ENCODE assay signal across 18 cellular contexts in genomic region chr20:38315290-38315966, GRCh38. TPM values are rescaled to one million over a fixed set of nuclear protein-coding genes. Genes with fewer than 3 reads are reported as not detected.
DNase-seq lines count a peak whose midpoint lies in the region; ATAC-seq, FAIRE-seq and TF ChIP-seq lines count a peak whose summit lies in the region.
"Had no signal": no experiment of that assay in that cellular context is flagged by ENCODE, and none has a peak within 500 bp of the region (broad histone marks: within the 10 kb centered on the region; RNA-seq: fewer than 3 reads in every experiment).

No MANE protein-coding gene starts in this region.

- no peak overlapping the region for H4K91ac ChIP-seq in H1 (replicated peaks; ENCODE audit: insufficient read length, low read length)

- ATAC-seq in GM21381 (IDR thresholded peaks at IDR 0.05; ENCODE audit: unreplicated experiment) = no peak
- no peak for ATAC-seq in T-helper 17 cell
- ATAC-seq: natural killer cell; stimulated activated memory B cell treated with anti-CD40 and anti-IgM and Interleukin-4, amounts not matched to agents 10 μg/mL and 1 μg/mL and 100 μg/mL, for 72 hours had no signal

- POLR2A ChIA-PET in H1 (lab: Charles Lee; ENCODE audit: partially characterized antibody) = no interaction called here

- H3K23ac ChIP-seq in H1 (ENCODE audit: insufficient read length) = no peak overlapping the region

- no peak overlapping the region for H2AFZ ChIP-seq in H1 (ENCODE audit: low read length)

- no peak overlapping the region for H2BK5ac ChIP-seq in H1 (ENCODE audit: low read depth, low read length)

- no peak for FAIRE-seq in H1 (lab: Jason Lieb, UNC)
- FAIRE-seq: G401.6 had no signal

- peaks cover 15% of the 10 kb centered on the region; the same call in 1 of the 2 replicates for H3K23me2 ChIP-seq in H1 (ENCODE audit: low read depth, low read length)

- no peaks in the 10 kb centered on the region for H3K4me1 Mint-ChIP-seq in T-helper 17 cell
- H3K4me1 Mint-ChIP-seq: activated CD4-positive, alpha-beta memory T cell treated with anti-CD3 and anti-CD28 coated beads, Interleukin-2, amount 10 ng/mL, durations not matched to agents 7 days and 5 days; IgD-negative memory B cell; immature natural killer cell; natural killer cell; stimulated activated memory B cell treated with anti-CD40 and anti-IgM and Interleukin-4, amounts not matched to agents 10 μg/mL and 1 μg/mL and 100 μg/mL, for 72 hours had no signal

- no peak overlapping the region for H2BK12ac ChIP-seq in H1 (ENCODE audit: low read depth, low read length)

- peaks cover 0 to 4% of the 10 kb centered on the region in 2 experiments for H4K20me1 ChIP-seq in H1 (replicated peaks in 1 of 2; ENCODE audit: control insufficient read depth in 1 of 2, insufficient read depth in 2 of 2, low read length in 2 of 2)

- no peaks in the 10 kb centered on the region; a peak in 1 of 4 replicates for H3K9me3 ChIP-seq in H1 (ENCODE audit: insufficient read depth in 2 of 2, low read depth in 1 of 2, low read length in 1 of 2)
- no peaks in the 10 kb centered on the region for H3K9me3 ChIP-seq in neutrophil
- H3K9me3 ChIP-seq in T-helper 17 cell (ENCODE audit: control insufficient read depth, low read length, poor library complexity, severe bottlenecking) = no peaks in the 10 kb centered on the region

- TF ChIP-seq POLR2A in H1 (IDR thresholded peaks at IDR 0.05; ENCODE audit: control extremely low read depth in 1 of 2, low read depth in 2 of 2, low read length in 2 of 2) = no peak

- TF ChIP-seq EP300 in H1 (IDR thresholded peaks at IDR 0.05; ENCODE audit: borderline replicate concordance in 1 of 2, low read depth in 2 of 2, low read length in 2 of 2) = no peak

- H3K18ac ChIP-seq in H1 (ENCODE audit: extremely low read depth, low read length) = no peak overlapping the region

- no peak overlapping the region for H2AK5ac ChIP-seq in H1 (ENCODE audit: low read depth, low read length)

- no peak overlapping the region for H3K9ac ChIP-seq in H1 (replicated peaks in 1 of 4; ENCODE audit: extremely low read depth in 1 of 4, low read depth in 3 of 4, low read length in 3 of 4)

- no peak overlapping the region for H2BK15ac ChIP-seq in H1 (ENCODE audit: low read length)

- H4K5ac ChIP-seq in H1 (ENCODE audit: insufficient read length, low read depth, low read length) = no peak overlapping the region

- H3K36me3 ChIP-seq in H1 (ENCODE audit: control insufficient read depth in 2 of 4, insufficient read depth in 4 of 4, low read length in 3 of 4) (no peaks in the 10 kb centered on the region), neutrophil (peaks cover 95% of the 10 kb centered on the region)

- H2BK120ac ChIP-seq in H1 (replicated peaks; ENCODE audit: low read depth, low read length) = no peak overlapping the region

- H3K27me3 Mint-ChIP-seq in T-helper 17 cell = peaks cover 9% of the 10 kb centered on the region

- H3K79me1 ChIP-seq in H1 (ENCODE audit: low read depth, low read length) = no peaks in the 10 kb centered on the region

- H3K4me1 ChIP-seq in H1 (replicated peaks in 1 of 4; ENCODE audit: control insufficient read depth in 3 of 4, insufficient read depth in 4 of 4, low read length in 3 of 4) (no peaks in the 10 kb centered on the region), neutrophil (ENCODE audit: control insufficient read depth in 1 of 2, insufficient read depth in 1 of 2, low read depth in 1 of 2, low read length in 1 of 2) (no peaks in the 10 kb centered on the region)

- H3K4ac ChIP-seq in H1 (replicated peaks; ENCODE audit: insufficient read length, low read depth, low read length) = no peak overlapping the region

- TF ChIP-seq CTCF in H1 (IDR thresholded peaks at IDR 0.05; ENCODE audit: control extremely low read depth in 1 of 3, insufficient read depth in 1 of 3, low read depth in 1 of 3, low read length in 3 of 3) (peak in 1 of 3 experiments; percentile 7; a peak in 1 of 4 replicates), neutrophil (IDR thresholded peaks at IDR 0.05) (no peak)

- no peak overlapping the region for H4K8ac ChIP-seq in H1 (ENCODE audit: extremely low read depth, insufficient read depth, low read length)

- WGBS in H1 (ENCODE audit: extremely low coverage in 1 of 2, insufficient coverage in 1 of 2, insufficient read length in 1 of 2, insufficient replicate concordance in 2 of 2, low coverage in 1 of 2, low lambda C conversion rate in 2 of 2, missing lambda C conversion rate in 1 of 2), 2 experiments = 75% methylated on average over 5 of the region's 5 CpGs; no CpG with 5 or more reads in 1 of the 2 experiments

- DNase-seq in DMS 273 (lab: John Stamatoyannopoulos, UW; ENCODE audit: unreplicated experiment) (peak; percentile 62), DMS 273 treated with DMSO at 0.1 percent for 48 hours (lab: John Stamatoyannopoulos, UW) (no peak), NCI-H524 treated with DMSO at 0.1 percent for 48 hours (lab: John Stamatoyannopoulos, UW) (peak; percentile 57), H1 (ENCODE audit: low read depth in 1 of 2, low spot score in 2 of 2) (no peak), T-helper 17 cell (no peak), iPS-NIHi11 (ENCODE audit: low spot score) (no peak)
- DNase-seq: activated CD4-positive, alpha-beta memory T cell treated with anti-CD3 and anti-CD28 coated beads, Interleukin-2, amount 10 ng/mL, durations not matched to agents 7 days and 5 days; activated naive CD4-positive, alpha-beta T cell treated with anti-CD3 and anti-CD28 coated beads, Interleukin-2, amount 50 U/mL, for 16 hours; effector CD4-positive, alpha-beta T cell; immature natural killer cell; natural killer cell; NCI-H226 had no signal

- H3K14ac ChIP-seq in H1 (ENCODE audit: insufficient read length) = no peak overlapping the region

- peak; percentile 14 to 33; a peak in 1 of 4 replicates for TF ChIP-seq RAD21 in H1 (IDR thresholded peaks at IDR 0.05 in 1 of 2, conservative IDR thresholded peaks at IDR 0.05 in 1 of 2; ENCODE audit: low read depth in 2 of 2, low read length in 2 of 2)

- H3K27me3 ChIP-seq in H1 (replicated peaks in 1 of 4; ENCODE audit: control insufficient read depth in 3 of 4, extremely low read depth in 1 of 4, insufficient read depth in 3 of 4, low read length in 3 of 4) = no peaks in the 10 kb centered on the region
- H3K27me3 ChIP-seq in neutrophil = no peaks in the 10 kb centered on the region

- H3K56ac ChIP-seq in H1 (replicated peaks; ENCODE audit: insufficient read length, low read depth, low read length) = no peak overlapping the region

- CTCF ChIA-PET in H1 (lab: Charles Lee; ENCODE audit: partially characterized antibody) = interaction anchor here (0.6 to 8.2 kb wide), 3 partner anchors 11 to 203 kb away, joined by 3 to 47 read pairs (median 4); partner anchors contain the start of gene BPI

- H3K4me2 ChIP-seq in H1 (ENCODE audit: insufficient read depth in 1 of 2, low read depth in 2 of 2, low read length in 2 of 2) = no peak overlapping the region

- no peak overlapping the region for H3K4me3 Mint-ChIP-seq in T-helper 17 cell
- H3K4me3 Mint-ChIP-seq: activated CD4-positive, alpha-beta memory T cell treated with anti-CD3 and anti-CD28 coated beads, Interleukin-2, amount 10 ng/mL, durations not matched to agents 7 days and 5 days; IgD-negative memory B cell; immature natural killer cell; natural killer cell; stimulated activated memory B cell treated with anti-CD40 and anti-IgM and Interleukin-4, amounts not matched to agents 10 μg/mL and 1 μg/mL and 100 μg/mL, for 72 hours had no signal

- H3K27ac ChIP-seq in H1 (ENCODE audit: low read depth, low read length) = no peak overlapping the region
- peak overlapping the region; percentile 44 for H3K27ac ChIP-seq in neutrophil
- H3K27ac ChIP-seq: 22Rv1 had no signal

- H3K4me3 ChIP-seq in H1 (ENCODE audit: extremely low read depth in 1 of 4, insufficient read depth in 2 of 4, low read depth in 3 of 4, low read length in 4 of 4) (no peak overlapping the region), neutrophil (ENCODE audit: low read depth in 1 of 2, low read length in 1 of 2) (no peak overlapping the region)

- H3K27ac Mint-ChIP-seq in T-helper 17 cell = no peak overlapping the region
- H3K27ac Mint-ChIP-seq: activated CD4-positive, alpha-beta memory T cell treated with anti-CD3 and anti-CD28 coated beads, Interleukin-2, amount 10 ng/mL, durations not matched to agents 7 days and 5 days; IgD-negative memory B cell; immature natural killer cell; natural killer cell; stimulated activated memory B cell treated with anti-CD40 and anti-IgM and Interleukin-4, amounts not matched to agents 10 μg/mL and 1 μg/mL and 100 μg/mL, for 72 hours had no signal

- no peaks in the 10 kb centered on the region for H3K79me2 ChIP-seq in H1 (ENCODE audit: control insufficient read depth in 1 of 2, insufficient read depth in 2 of 2, low read length in 2 of 2)

- no peaks in the 10 kb centered on the region for H3K36me3 Mint-ChIP-seq in T-helper 17 cell (ENCODE audit: low read depth)
- H3K36me3 Mint-ChIP-seq: IgD-negative memory B cell; immature natural killer cell; natural killer cell; stimulated activated memory B cell treated with anti-CD40 and anti-IgM and Interleukin-4, amounts not matched to agents 10 μg/mL and 1 μg/mL and 100 μg/mL, for 72 hours had no signal

- no peak overlapping the region for H2BK20ac ChIP-seq in H1 (ENCODE audit: low read length)

RNA-seq across cellular contexts. Expression of gene BPI, which starts 11.5 kb away (rescaled TPM):
- total RNA-seq in H1 (2021; fragmentation: NEBNext Ultra II Directional; extraction: Animal tissue kit (Norgen Biotek cat#: 25700)) = not detected in 2 replicates
- polyA plus RNA-seq in H1 (2011; rRNA removed) = not detected in 2 replicates
- polyA plus RNA-seq in H1 (2011; cell fraction: cytosol; rRNA removed) = not detected
- polyA plus RNA-seq in H1 (2011; cell fraction: nucleus; rRNA removed) = not detected
- not detected in 4 replicates for polyA plus RNA-seq in H1 (2012, experiment 1 of 2)
- polyA plus RNA-seq in H1 (2012, experiment 2 of 2) = not detected
- not detected for polyA plus RNA-seq in H1 (2013, experiment 1 of 2)
- not detected for polyA plus RNA-seq in H1 (2013, experiment 2 of 2)
- polyA minus RNA-seq in H1 (2011; rRNA and poly(A)+ RNA removed) = not detected in 2 replicates
- polyA minus RNA-seq in H1 (2011; cell fraction: cytosol; rRNA and poly(A)+ RNA removed) = not detected
- not detected for polyA minus RNA-seq in H1 (2011; cell fraction: nucleus; rRNA and poly(A)+ RNA removed)
- not detected for total RNA-seq in T-helper 17 cell
- total RNA-seq: activated CD4-positive, alpha-beta memory T cell treated with anti-CD3 and anti-CD28 coated beads, Interleukin-2, amount 10 ng/mL, durations not matched to agents 7 days and 5 days had no signal
- polyA plus RNA-seq: IgD-negative memory B cell, immature natural killer cell had no signal

RNA-seq across cellular contexts. Expression of gene LBP, which starts 30.9 kb away (rescaled TPM):
- total RNA-seq in H1 (2021; fragmentation: NEBNext Ultra II Directional; extraction: Animal tissue kit (Norgen Biotek cat#: 25700)) = 0.48 and 0.63 TPM in 2 replicates
- polyA plus RNA-seq in H1 (2011; rRNA removed) = 0.44 and 0.60 TPM in 2 replicates
- polyA plus RNA-seq in H1 (2011; cell fraction: cytosol; rRNA removed) = 0.37 TPM
- polyA plus RNA-seq in H1 (2011; cell fraction: nucleus; rRNA removed) = 0.61 TPM
- polyA plus RNA-seq in H1 (2012, experiment 1 of 2) = 0.35 to 0.69 TPM (median 0.57 TPM) in 4 replicates
- polyA plus RNA-seq in H1 (2012, experiment 2 of 2) = 0.29 TPM
- 0.28 TPM for polyA plus RNA-seq in H1 (2013, experiment 1 of 2)
- 0.33 TPM for polyA plus RNA-seq in H1 (2013, experiment 2 of 2)
- polyA minus RNA-seq in H1 (2011; rRNA and poly(A)+ RNA removed) = 0.37 and 1.2 TPM in 2 replicates
- not detected for polyA minus RNA-seq in H1 (2011; cell fraction: cytosol; rRNA and poly(A)+ RNA removed)
- 0.40 TPM for polyA minus RNA-seq in H1 (2011; cell fraction: nucleus; rRNA and poly(A)+ RNA removed)
- total RNA-seq in T-helper 17 cell = not detected
- total RNA-seq: activated CD4-positive, alpha-beta memory T cell treated with anti-CD3 and anti-CD28 coated beads, Interleukin-2, amount 10 ng/mL, durations not matched to agents 7 days and 5 days; natural killer cell had no signal
- polyA plus RNA-seq: IgD-negative memory B cell, immature natural killer cell had no signal

RNA-seq across cellular contexts. Expression of gene KIAA1755, which starts 54.9 kb away (rescaled TPM):
- not detected in 2 replicates for total RNA-seq in H1 (2021; fragmentation: NEBNext Ultra II Directional; extraction: Animal tissue kit (Norgen Biotek cat#: 25700))
- 0.23 and 0.27 TPM in 2 replicates for polyA plus RNA-seq in H1 (2011; rRNA removed)
- 0.10 TPM for polyA plus RNA-seq in H1 (2011; cell fraction: cytosol; rRNA removed)
- 0.26 TPM for polyA plus RNA-seq in H1 (2011; cell fraction: nucleus; rRNA removed)
- 0.14 to 0.28 TPM (median 0.20 TPM) in 4 replicates for polyA plus RNA-seq in H1 (2012, experiment 1 of 2)
- 0.26 TPM for polyA plus RNA-seq in H1 (2012, experiment 2 of 2)
- 0.08 TPM for polyA plus RNA-seq in H1 (2013, experiment 1 of 2)
- polyA plus RNA-seq in H1 (2013, experiment 2 of 2) = 0.07 TPM
- polyA minus RNA-seq in H1 (2011; rRNA and poly(A)+ RNA removed) = 0.07 and 0.09 TPM in 2 replicates
- polyA minus RNA-seq in H1 (2011; cell fraction: cytosol; rRNA and poly(A)+ RNA removed) = not detected
- polyA minus RNA-seq in H1 (2011; cell fraction: nucleus; rRNA and poly(A)+ RNA removed) = 0.50 TPM
- not detected for total RNA-seq in T-helper 17 cell
- total RNA-seq: activated CD4-positive, alpha-beta memory T cell treated with anti-CD3 and anti-CD28 coated beads, Interleukin-2, amount 10 ng/mL, durations not matched to agents 7 days and 5 days; natural killer cell had no signal
- polyA plus RNA-seq: IgD-negative memory B cell, immature natural killer cell had no signal

Comparison
In these comparisons a context has a peak if more than half of its experiments do, and no peak if none do; other contexts are left out.
1. DNase-seq: peak in DMS 273 (single experiment) and NCI-H524 treated with DMSO at 0.1 percent for 48 hours (single experiment); none in DMS 273 treated with DMSO at 0.1 percent for 48 hours (single experiment), H1 (0 of 2), T-helper 17 cell (0 of 3) and iPS-NIHi11 (single experiment).